Comparison of ENCODE assay signal across 8 cellular contexts in genomic region chr7:23490357-23491131, GRCh38. TPM values are rescaled to one million over a fixed set of nuclear protein-coding genes. Genes with fewer than 3 reads are reported as not detected.
DNase-seq lines count a peak whose midpoint lies in the region; ATAC-seq and TF ChIP-seq lines count a peak whose summit lies in the region.

No MANE protein-coding gene starts in this region.

- H3K4me1 ChIP-seq in SJSA1 (replicated peaks) (peaks cover 14% of the 10 kb centered on the region), adrenal gland (replicated peaks in 1 of 2) (no peaks in the 10 kb centered on the region)

- peak; percentile 84 for ATAC-seq in HG02678 (IDR thresholded peaks at IDR 0.05; ENCODE audit: unreplicated experiment)

- peak; percentile 20 for DNase-seq in NCI-H1092 treated with DMSO at 0.1 percent for 48 hours (lab: John Stamatoyannopoulos, UW)
- DNase-seq in NCI-H1092 (lab: John Stamatoyannopoulos, UW): no peak
- DNase-seq in SJSA1 (ENCODE audit: low read depth in 1 of 2, low spot score in 2 of 2): peak; percentile 60 to 68
- peak; percentile 57 to 76 (median 61) for DNase-seq in adrenal gland
- DNase-seq in RKO (ENCODE audit: low spot score): no peak

- H3K27me3 ChIP-seq in SJSA1 (replicated peaks) (no peaks in the 10 kb centered on the region), adrenal gland (no peaks in the 10 kb centered on the region)

- TF ChIP-seq POLR2A in adrenal gland (IDR thresholded peaks at IDR 0.05): no peak

- 20 to 30% (median 27%) methylated on average over 6 to 56 of the region's 56 CpGs for WGBS in adrenal gland, 4 donors

- H3K36me3 ChIP-seq in SJSA1 (no peaks in the 10 kb centered on the region), adrenal gland (replicated peaks in 1 of 2) (no peaks in the 10 kb centered on the region)

- H3K27ac ChIP-seq in SJSA1 (peak overlapping the region; percentile 70), adrenal gland (peak overlapping the region in 3 of 5 donors; percentile 60 to 70 (median 60)), skin epidermis (peak overlapping the region in 13 of 21 experiments; percentile 8 to 64 (median 48))

- H3K4me3 ChIP-seq in SJSA1 (peak overlapping the region; percentile 48), adrenal gland (peak overlapping the region in 2 of 4 donors; percentile 62 to 63), iPS-11a (ENCODE audit: low read depth, low read length) (peak overlapping the region; percentile 47), skin epidermis (peak overlapping the region; percentile 26 to 47 (median 37))

- intact Hi-C loops in adrenal gland (cut with DNase I): no loop called here

- H3K9me3 ChIP-seq in SJSA1 (replicated peaks): no peaks in the 10 kb centered on the region
- no peaks in the 10 kb centered on the region for H3K9me3 ChIP-seq in adrenal gland (replicated peaks in 1 of 3)

- TF ChIP-seq CTCF in adrenal gland (IDR thresholded peaks at IDR 0.05): no peak

RNA-seq across cellular contexts. Expression of gene IGF2BP3, which starts 20.3 kb away (rescaled TPM):
- total RNA-seq in SJSA1 (2014; rRNA removed; shearing (Covaris generic)): 189 and 220 TPM in 2 replicates
- 1 to 10 TPM in 2 of 8 donors, under 1 TPM in 4, not detected in 2; 0.14 to 6.0 (median 0.72) TPM for total RNA-seq in adrenal gland
- polyA plus RNA-seq in adrenal gland: under 1 TPM in 2 of 3 donors, not detected in 1; 0.03 to 0.09 TPM

RNA-seq across cellular contexts. Expression of gene TRA2A, which starts 41.2 kb away (rescaled TPM):
- total RNA-seq in SJSA1 (2014; rRNA removed; shearing (Covaris generic)): 21.1 and 29.0 TPM in 2 replicates
- total RNA-seq in adrenal gland: 10 to 100 TPM; 13.2 to 69.1 (median 60.2) TPM
- 100 to 1,000 TPM; 128 to 190 (median 134) TPM for polyA plus RNA-seq in adrenal gland

Comparison
In these comparisons a context has a peak if more than half of its experiments do, and no peak if none do; other contexts are left out.
1. DNase-seq: peak in NCI-H1092 treated with DMSO at 0.1 percent for 48 hours (single experiment), SJSA1 (2 of 2) and adrenal gland (7 of 7); none in NCI-H1092 (single experiment) and RKO (single experiment).
2. RNA of gene IGF2BP3, which starts 20.3 kb away (total RNA-seq): 189 to 220 TPM in SJSA1; 0.14 to 6.0 TPM in adrenal gland; every median in the first group is over 10 times any median in the second.
3. Peak in every context shown above with its lines, with median percentiles within 50 percentile points of each other: H3K27ac ChIP-seq.